ENCODE assay signal across 1 cellular context in genomic region chr12:52798671-52799497, GRCh38.
TF ChIP-seq lines count a peak whose summit lies in the region.

No MANE protein-coding gene starts in this region.

TF ChIP-seq in SK-N-SH treated with all-trans-retinoic acid at 6 μM for 48 hours, 23 proteins besides CTCF, POLR2A, EP300 and RAD21 (continued from another document):
- no peak for TF ChIP-seq CREB5 (CRISPR knock-in tag; IDR thresholded peaks at IDR 0.05; ENCODE audit: low read depth)
TF ChIP-seq in SK-N-SH treated with all-trans-retinoic acid at 6 μM for 48 hours: peak in this region for 0.
